Comparison of ENCODE assay signal across 8 cellular contexts in genomic region chr6:36912583-36912982, GRCh38. TPM values are rescaled to one million over a fixed set of nuclear protein-coding genes. Genes with fewer than 3 reads are reported as not detected.
A peak's percentile ranks its signal among the peaks of the same experiment; 100 is the strongest.
DNase-seq lines count a peak whose midpoint lies in the region; ATAC-seq and TF ChIP-seq lines count a peak whose summit lies in the region.

No MANE protein-coding gene starts in this region.

- peak overlapping the region in 2 of 5 donors; percentile 6 to 11 for H3K27ac ChIP-seq in adrenal gland

- in situ Hi-C loops in T47D (cut with HindIII; ENCODE audit: low pct_unique_long_range_greater_than_20kb, low sequenced_read_pairs): no loop called here

- H3K9me3 ChIP-seq in adrenal gland (replicated peaks in 1 of 3): no peaks in the 10 kb centered on the region

- H3K36me3 ChIP-seq in adrenal gland (replicated peaks in 1 of 2): peaks cover 0 to 41% of the 10 kb centered on the region in 2 donors

- no peak for TF ChIP-seq CTCF in adrenal gland (IDR thresholded peaks at IDR 0.05)

- ATAC-seq in GM18867 (IDR thresholded peaks at IDR 0.05; ENCODE audit: unreplicated experiment) (peak; percentile 83), HG02981 (IDR thresholded peaks at IDR 0.05; ENCODE audit: unreplicated experiment) (peak; percentile 91)

- WGBS in adrenal gland, 4 donors: 68 to 79% (median 75%) methylated on average over 8 of the region's 8 CpGs

- intact Hi-C loops in adrenal gland (cut with DNase I): no loop called here

- H3K4me3 ChIP-seq in adrenal gland: no peak overlapping the region

- no peak for TF ChIP-seq POLR2A in adrenal gland (IDR thresholded peaks at IDR 0.05)

- no peaks in the 10 kb centered on the region for H3K27me3 ChIP-seq in adrenal gland

- DNase-seq in T-helper 2 cell: peak in 4 of 5 experiments; percentile 41 to 98 (median 58)
- peak; percentile 31 to 81 for DNase-seq in T47D (ENCODE audit: low read depth in 1 of 2, low spot score in 1 of 2)
- peak; percentile 18 to 38 for DNase-seq in stimulated activated CD4-positive, alpha-beta T cell treated with anti-CD3 and anti-CD28 coated beads, Interleukin-15, amount 100 ng/mL, for 1 hour (ENCODE audit: low read depth in 1 of 2, low spot score in 1 of 2)
- DNase-seq in UCSD-AML1 (lab: John Stamatoyannopoulos, UW; ENCODE audit: unreplicated experiment): no peak
- DNase-seq in 8988T: no peak
- no peak for DNase-seq in adrenal gland

- peaks cover 13 to 38% of the 10 kb centered on the region in 2 donors for H3K4me1 ChIP-seq in adrenal gland (replicated peaks in 1 of 2)

RNA-seq across cellular contexts. Expression of gene C6orf89, which starts 26.8 kb away (rescaled TPM):
- total RNA-seq in adrenal gland: 100 to 1,000 TPM in 1 of 8 donors, 10 to 100 TPM in 7; 62.7 to 107 (median 89.0) TPM
- 10 to 100 TPM; 17.5 to 67.3 (median 19.4) TPM for polyA plus RNA-seq in adrenal gland

RNA-seq across cellular contexts. Expression of gene PPIL1, which starts 38.0 kb away (rescaled TPM):
- total RNA-seq in adrenal gland: 100 to 1,000 TPM in 2 of 8 donors, 10 to 100 TPM in 6; 36.4 to 138 (median 61.4) TPM
- polyA plus RNA-seq in adrenal gland: 100 to 1,000 TPM in 1 of 3 donors, 10 to 100 TPM in 1, 1 to 10 TPM in 1; 8.2 to 134 (median 30.5) TPM

RNA-seq across cellular contexts. Expression of gene PI16, which starts 42.0 kb away (rescaled TPM):
- total RNA-seq in adrenal gland: 1 to 10 TPM in 2 of 8 donors, under 1 TPM in 5, not detected in 1; 0.12 to 4.7 (median 0.55) TPM
- polyA plus RNA-seq in adrenal gland: 1 to 10 TPM in 2 of 3 donors, under 1 TPM in 1; 0.29 to 9.3 (median 7.4) TPM

Comparison
In these comparisons a context has a peak if more than half of its experiments do, and no peak if none do; other contexts are left out.
1. DNase-seq: peak in T-helper 2 cell (4 of 5), T47D (2 of 2) and stimulated activated CD4-positive, alpha-beta T cell treated with anti-CD3 and anti-CD28 coated beads, Interleukin-15, amount 100 ng/mL, for 1 hour (2 of 2); none in UCSD-AML1 (single experiment), 8988T (single experiment) and adrenal gland (0 of 7).